15 cellular contexts compared by ENCODE assay signal in genomic region chr6:170142559-170142958, GRCh38.
A peak's percentile ranks its signal among the peaks of the same experiment; 100 is the strongest.
DNase-seq lines count a peak whose midpoint lies in the region; ATAC-seq and TF ChIP-seq lines count a peak whose summit lies in the region.
"Had no signal": no experiment of that assay in that cellular context is flagged by ENCODE, and none has a peak within 500 bp of the region (broad histone marks: within the 10 kb centered on the region; RNA-seq: fewer than 3 reads in every experiment).

No MANE protein-coding gene starts in this region.

- DNase-seq in HEK293T (ENCODE audit: extremely low spot score): no peak
- peak; percentile 11 for DNase-seq in RWPE2 (ENCODE audit: low spot score)
- peak; percentile 45 for DNase-seq in mesenteric fat pad (ENCODE audit: low spot score)
- DNase-seq in spleen: peak; percentile 17
- no peak for DNase-seq in smooth muscle cell (lab: John Stamatoyannopoulos, UW; ENCODE audit: unreplicated experiment)
- DNase-seq in kidney tubule cell (ENCODE audit: low spot score): no peak
- DNase-seq in mammary epithelial cell: no peak
- DNase-seq: Calu3; CD4-positive, alpha-beta T cell; DMS79; H9 had no signal

- H3K9ac ChIP-seq in smooth muscle cell (ENCODE audit: low read depth) (no peak overlapping the region), mammary epithelial cell (ENCODE audit: insufficient read depth, low read length) (no peak overlapping the region)

- BruUV-seq in mammary epithelial cell (replicated peaks; lab: Mats Ljungman, UMichigan): no TSS peak

- no peaks in the 10 kb centered on the region for H3K36me3 ChIP-seq in RWPE2 (ENCODE audit: low read depth)
- no peaks in the 10 kb centered on the region for H3K36me3 ChIP-seq in spleen
- H3K36me3 ChIP-seq in smooth muscle cell (ENCODE audit: low read depth): no peaks in the 10 kb centered on the region
- H3K36me3 ChIP-seq in mammary epithelial cell (ENCODE audit: insufficient read depth, low read length): no peaks in the 10 kb centered on the region

- no peak for ATAC-seq in RWPE2 (ENCODE audit: low read depth)
- ATAC-seq in HG03280 (IDR thresholded peaks at IDR 0.05; ENCODE audit: unreplicated experiment): no peak
- ATAC-seq: GM12878, GM23338 had no signal

- POLR2A ChIA-PET in HEK293T (lab: Yijun Ruan, JAX): no interaction called here

- H3K4me2 ChIP-seq in smooth muscle cell (no peak overlapping the region), mammary epithelial cell (ENCODE audit: insufficient read depth, low read depth, low read length) (no peak overlapping the region)
- H3K4me2 ChIP-seq: GM23338 had no signal

- H3K27me3 ChIP-seq in RWPE2 (ENCODE audit: insufficient read depth, poor library complexity, severe bottlenecking) (no peaks in the 10 kb centered on the region), spleen (replicated peaks in 1 of 7) (peaks cover 0 to 6% (median 0%) of the 10 kb centered on the region in 7 donors), smooth muscle cell (ENCODE audit: low read depth) (no peaks in the 10 kb centered on the region), mammary epithelial cell (ENCODE audit: insufficient read depth, low read length) (no peaks in the 10 kb centered on the region)

- dilution Hi-C loops in mammary epithelial cell (cut with HindIII; ENCODE audit: low sequenced_read_pairs): loop anchor here (5.0 kb wide), 1 partner anchor 100 kb away; no protein-coding TSS in a partner anchor

- CTCF ChIA-PET in HEK293T (lab: Yijun Ruan, JAX) (no interaction called here), mammary epithelial cell (lab: Charles Lee; ENCODE audit: low non-redundant PET) (no interaction called here)

- TF ChIP-seq POLR2A in spleen (IDR thresholded peaks at IDR 0.05): no peak

- 64 to 83% (median 77%) methylated on average over 7 of the region's 7 CpGs for WGBS in spleen, 5 donors
- 92% methylated on average over 7 of the region's 7 CpGs for WGBS in smooth muscle cell (ENCODE audit: low lambda C conversion rate)
- 89% methylated on average over 5 of the region's 7 CpGs for WGBS in mammary epithelial cell (ENCODE audit: low coverage, missing lambda C conversion rate)

- H3K4me1 ChIP-seq in RWPE2 (ENCODE audit: insufficient read depth, poor library complexity, severe bottlenecking) (peaks cover 6% of the 10 kb centered on the region), spleen (peaks cover 3 to 19% (median 9%) of the 10 kb centered on the region in 6 donors), smooth muscle cell (ENCODE audit: low read depth) (no peaks in the 10 kb centered on the region), mammary epithelial cell (ENCODE audit: insufficient read depth, low read length) (peaks cover 20% of the 10 kb centered on the region)

- H3F3A ChIP-seq in smooth muscle cell (ENCODE audit: low read depth): no peaks in the 10 kb centered on the region

- H2AFZ ChIP-seq in smooth muscle cell (ENCODE audit: low read depth): no peak overlapping the region
- H2AFZ ChIP-seq in mammary epithelial cell (ENCODE audit: low read depth, low read length): no peak overlapping the region
- H2AFZ ChIP-seq: GM23338 had no signal

- H3K9me3 ChIP-seq in RWPE2 (ENCODE audit: severe bottlenecking) (no peaks in the 10 kb centered on the region), spleen (peaks cover 0 to 26% (median 10%) of the 10 kb centered on the region in 8 donors), smooth muscle cell (replicated peaks; ENCODE audit: low read depth) (no peaks in the 10 kb centered on the region), mammary epithelial cell (replicated peaks; ENCODE audit: insufficient read depth, low read length) (no peaks in the 10 kb centered on the region)

- intact Hi-C loops in spleen (cut with DNase I; ENCODE audit: low total_unique reads): no loop called here
- intact Hi-C loops in mammary epithelial cell (cut with micrococcal nuclease): loop anchor here (10.0 kb wide), 1 partner anchor 308 kb away; no protein-coding TSS in a partner anchor

- H3K27ac ChIP-seq in RWPE2 (ENCODE audit: poor library complexity, severe bottlenecking): no peak overlapping the region
- no peak overlapping the region for H3K27ac ChIP-seq in spleen
- H3K27ac ChIP-seq in smooth muscle cell (ENCODE audit: low read depth): no peak overlapping the region
- no peak overlapping the region for H3K27ac ChIP-seq in mammary epithelial cell (ENCODE audit: insufficient read depth, low read depth, low read length)
- H3K27ac ChIP-seq: HL-60 had no signal

- H3K79me2 ChIP-seq in smooth muscle cell (ENCODE audit: low read depth) (no peaks in the 10 kb centered on the region), mammary epithelial cell (ENCODE audit: insufficient read depth, low read length) (no peaks in the 10 kb centered on the region)

- no peak overlapping the region for H3K4me3 ChIP-seq in RWPE2 (ENCODE audit: severe bottlenecking)
- no peak overlapping the region for H3K4me3 ChIP-seq in spleen
- no peak overlapping the region for H3K4me3 ChIP-seq in smooth muscle cell
- no peak overlapping the region for H3K4me3 ChIP-seq in mammary epithelial cell (replicated peaks in 1 of 3; ENCODE audit: insufficient read depth in 1 of 3, low read depth in 2 of 3, low read length in 3 of 3)
- H3K4me3 ChIP-seq: GM12878, GM23338 had no signal

- H4K20me1 ChIP-seq in smooth muscle cell (ENCODE audit: low read depth) (no peaks in the 10 kb centered on the region), mammary epithelial cell (ENCODE audit: insufficient read depth, low read length) (no peaks in the 10 kb centered on the region)

- TF ChIP-seq CTCF in RWPE2 (IDR thresholded peaks at IDR 0.05; ENCODE audit: poor library complexity, severe bottlenecking) (no peak), spleen (IDR thresholded peaks at IDR 0.05 in 8 of 11, conservative IDR thresholded peaks at IDR 0.05 in 3 of 11) (no peak), smooth muscle cell (IDR thresholded peaks at IDR 0.05; ENCODE audit: borderline replicate concordance, insufficient read depth, poor library complexity, severe bottlenecking) (no peak), mammary epithelial cell (conservative IDR thresholded peaks at IDR 0.05 in 1 of 2, IDR thresholded peaks at IDR 0.05 in 1 of 2; ENCODE audit: extremely low read depth in 1 of 2, insufficient read depth in 1 of 2, low read depth in 1 of 2, low read length in 2 of 2) (no peak)

- in situ Hi-C loops in mammary epithelial cell (cut with MboI; ENCODE audit: low sequenced_read_pairs in 2 of 2): no loop called here

TF ChIP-seq in HEK293T, 16 proteins besides CTCF, POLR2A, EP300 and RAD21:
- TF ChIP-seq FOXA1 (IDR thresholded peaks at IDR 0.05): no peak
- TF ChIP-seq ARNT (IDR thresholded peaks at IDR 0.05): no peak
- no peak for TF ChIP-seq CTBP1 (IDR thresholded peaks at IDR 0.05; ENCODE audit: borderline replicate concordance)
- TF ChIP-seq HDGF (IDR thresholded peaks at IDR 0.05; ENCODE audit: borderline replicate concordance): no peak
- peak; percentile 61 for TF ChIP-seq L3MBTL2 (conservative IDR thresholded peaks at IDR 0.05)

Comparison
In these comparisons a context has a peak if more than half of its experiments do, and no peak if none do; other contexts are left out.
1. DNase-seq: peak in RWPE2 (single experiment), mesenteric fat pad (single experiment) and spleen (single experiment); none in HEK293T (single experiment), smooth muscle cell (single experiment), kidney tubule cell (single experiment) and mammary epithelial cell (single experiment).